ENCODE assay signal across 23 cellular contexts in genomic region chr1:162153374-162153773, GRCh38.
"Had no signal": no experiment of that assay in that cellular context is flagged by ENCODE, and none has a peak within 500 bp of the region (broad histone marks: within the 10 kb centered on the region; RNA-seq: fewer than 3 reads in every experiment).

No MANE protein-coding gene starts in this region.

- ATAC-seq: SK-N-SH treated with all-trans-retinoic acid at 6 μM for 48 hours had no signal

- H3K27ac ChIP-seq: HL-60, RWPE1, SJCRH30 had no signal

- H3K4me1 ChIP-seq: SJCRH30 had no signal

- H3K27me3 ChIP-seq: MG63 had no signal

- H3K4me3 ChIP-seq: MG63, SJCRH30 had no signal

- H3K36me3 ChIP-seq: MG63, SJCRH30 had no signal

- H3K9me3 ChIP-seq: MG63, SJCRH30 had no signal

- DNase-seq: Karpas-422, KBM-7, MG63, NCI-H1092, NCI-H1105 treated with DMSO at 0.1 percent for 48 hours, NCI-H1417 treated with DMSO at 0.1 percent for 48 hours, NCI-H146, NCI-H1694 treated with DMSO at 0.1 percent for 48 hours, NCI-H1930, NCI-H2081, NCI-H2107, NCI-H2171 treated with DMSO at 0.1 percent for 48 hours, NCI-H345, NCI-H446 treated with DMSO at 0.1 percent for 48 hours, NCI-H510A treated with DMSO at 0.1 percent for 48 hours, NCI-H526, NCI-H748 treated with DMSO at 0.1 percent for 48 hours, SHP77 treated with DMSO at 0.1 percent for 48 hours, SJCRH30, T-helper 1 cell had no signal
